In genomic region chr1:202005958-202006357, GRCh38 we compare ENCODE assay signal across 9 cellular contexts. TPM values are rescaled to one million over a fixed set of nuclear protein-coding genes. Genes with fewer than 3 reads are reported as not detected.
DNase-seq lines count a peak whose midpoint lies in the region; ATAC-seq, FAIRE-seq and TF ChIP-seq lines count a peak whose summit lies in the region.
"Had no signal": no experiment of that assay in that cellular context is flagged by ENCODE, and none has a peak within 500 bp of the region (broad histone marks: within the 10 kb centered on the region; RNA-seq: fewer than 3 reads in every experiment).

No MANE protein-coding gene starts in this region.

- H2AFZ ChIP-seq in OCI-LY1 (ENCODE audit: low read length) = no peak overlapping the region
- no peak overlapping the region for H2AFZ ChIP-seq in endothelial cell of umbilical vein (ENCODE audit: low read depth, low read length)

- no peak for ATAC-seq in psoas muscle
- no peak for ATAC-seq in HG02981 (IDR thresholded peaks at IDR 0.05; ENCODE audit: unreplicated experiment)
- ATAC-seq in GM18517 (IDR thresholded peaks at IDR 0.05; ENCODE audit: unreplicated experiment) = no peak
- no peak for ATAC-seq in GM19035 (IDR thresholded peaks at IDR 0.05; ENCODE audit: unreplicated experiment)

- no peaks in the 10 kb centered on the region for H3K9me3 ChIP-seq in OCI-LY1 (ENCODE audit: low read length)
- H3K9me3 ChIP-seq in endothelial cell of umbilical vein (replicated peaks; ENCODE audit: control insufficient read depth, insufficient read depth, low read length) = no peaks in the 10 kb centered on the region
- no peaks in the 10 kb centered on the region for H3K9me3 ChIP-seq in psoas muscle

- dilution Hi-C loops in endothelial cell of umbilical vein (cut with MboI; ENCODE audit: extremely low pct_ligation_motif_present, low sequenced_read_pairs) = no loop called here

- H3K79me2 ChIP-seq in OCI-LY1 (ENCODE audit: insufficient read depth, low read length) (no peaks in the 10 kb centered on the region), endothelial cell of umbilical vein (ENCODE audit: control insufficient read depth, insufficient read depth, low read length) (no peaks in the 10 kb centered on the region)

- POLR2A ChIA-PET in endothelial cell of umbilical vein (lab: Charles Lee) = no interaction called here

- TF ChIP-seq POLR2A in endothelial cell of umbilical vein (IDR thresholded peaks at IDR 0.05; ENCODE audit: low read depth, low read length) = no peak

- H3K4me1 ChIP-seq in OCI-LY1 (ENCODE audit: insufficient read depth, low read length, severe bottlenecking) (peaks cover 11% of the 10 kb centered on the region), endothelial cell of umbilical vein (ENCODE audit: control insufficient read depth, extremely low read depth, insufficient read depth, low read length) (peaks cover 3% of the 10 kb centered on the region), psoas muscle (no peaks in the 10 kb centered on the region)

- no peak overlapping the region for H3K27ac ChIP-seq in OCI-LY1 (ENCODE audit: low read depth, low read length, poor library complexity, severe bottlenecking)
- H3K27ac ChIP-seq in endothelial cell of umbilical vein (ENCODE audit: insufficient read depth, low read depth, low read length) = no peak overlapping the region
- no peak overlapping the region for H3K27ac ChIP-seq in psoas muscle

- H3F3A ChIP-seq in OCI-LY1 (ENCODE audit: insufficient read depth, low read length) = no peaks in the 10 kb centered on the region

- H3K4me3 ChIP-seq in OCI-LY1 (ENCODE audit: low read depth, low read length, poor library complexity, severe bottlenecking) (no peak overlapping the region), endothelial cell of umbilical vein (replicated peaks in 1 of 3; ENCODE audit: insufficient read depth in 1 of 3, low read depth in 1 of 3, low read length in 3 of 3) (no peak overlapping the region), psoas muscle (no peak overlapping the region)

- no peaks in the 10 kb centered on the region for H3K36me3 ChIP-seq in OCI-LY1 (ENCODE audit: insufficient read depth, low read length)
- H3K36me3 ChIP-seq in endothelial cell of umbilical vein (ENCODE audit: control insufficient read depth in 2 of 2, extremely low read depth in 1 of 2, insufficient read depth in 2 of 2, low read length in 2 of 2) = peaks cover 12 to 23% of the 10 kb centered on the region in 2 experiments
- H3K36me3 ChIP-seq in psoas muscle (ENCODE audit: insufficient read depth in 1 of 2, low read depth in 1 of 2) = peaks cover 12 to 62% of the 10 kb centered on the region in 2 donors

- CTCF ChIA-PET in endothelial cell of umbilical vein (lab: Charles Lee) = interaction anchor here (0.8 to 5.6 kb wide), 8 partner anchors 19 to 129 kb away, joined by 3 to 61 read pairs (median 8); partner anchors contain the start of gene GPR37L1

- 68 to 80% (median 78%) methylated on average over 2 of the region's 2 CpGs for WGBS in psoas muscle, 3 donors

- no peaks in the 10 kb centered on the region for H4K20me1 ChIP-seq in OCI-LY1 (ENCODE audit: insufficient read depth, low read length)
- no peaks in the 10 kb centered on the region for H4K20me1 ChIP-seq in endothelial cell of umbilical vein (replicated peaks; ENCODE audit: control insufficient read depth, extremely low read depth, insufficient read depth, low read length)

- DNase-seq in D721Med (ENCODE audit: insufficient read length, low spot score) (no peak), endothelial cell of umbilical vein (ENCODE audit: low read depth, low spot score) (peak; percentile 33), psoas muscle (no peak), GM13976 (ENCODE audit: low spot score) (no peak)
- DNase-seq: islet precursor cell had no signal

- H3K4me2 ChIP-seq in OCI-LY1 (ENCODE audit: low read length) (no peak overlapping the region), endothelial cell of umbilical vein (ENCODE audit: insufficient read depth, low read length) (no peak overlapping the region)

- no TSS peak for BruUV-seq in endothelial cell of umbilical vein (replicated peaks; lab: Mats Ljungman, UMichigan)

- FAIRE-seq in D721Med (lab: Jason Lieb, UNC) (no peak), endothelial cell of umbilical vein (lab: Jason Lieb, UNC) (peak; percentile 52)

- in situ Hi-C loops in GM13976 (cut with MboI; ENCODE audit: low sequenced_read_pairs, unreplicated experiment) = no loop called here

- H3K27me3 ChIP-seq in OCI-LY1 (ENCODE audit: insufficient read depth, low read length) = no peaks in the 10 kb centered on the region
- H3K27me3 ChIP-seq in endothelial cell of umbilical vein (ENCODE audit: control insufficient read depth in 2 of 2, insufficient read depth in 2 of 2, low read length in 2 of 2) = no peaks in the 10 kb centered on the region
- no peaks in the 10 kb centered on the region for H3K27me3 ChIP-seq in psoas muscle (ENCODE audit: insufficient read depth in 3 of 3, low read length in 2 of 3)

- no peaks in the 10 kb centered on the region for H3K9me1 ChIP-seq in endothelial cell of umbilical vein (replicated peaks; ENCODE audit: control insufficient read depth, extremely low read depth, insufficient read depth, low read length)

- no peak overlapping the region for H3K9ac ChIP-seq in OCI-LY1 (ENCODE audit: low read length)
- H3K9ac ChIP-seq in endothelial cell of umbilical vein (replicated peaks; ENCODE audit: extremely low read depth, insufficient read depth, low read length) = no peak overlapping the region

- H3K9me2 ChIP-seq in OCI-LY1 (ENCODE audit: low read depth, low read length) = no peaks in the 10 kb centered on the region

- intact Hi-C loops in endothelial cell of umbilical vein (cut with micrococcal nuclease) = no loop called here
- intact Hi-C loops in psoas muscle (cut with DNase I) = loop anchor here in 1 of 2 donors (5.0 kb wide), 1 partner anchor 116 kb away; the partner anchor contains the start of gene GPR37L1

- peak; percentile 30 for TF ChIP-seq CTCF in D721Med (IDR thresholded peaks at IDR 0.05; ENCODE audit: insufficient read depth, missing control alignments)
- peak; percentile 29; the same call in 1 of the 2 replicates for TF ChIP-seq CTCF in OCI-LY1 (IDR thresholded peaks at IDR 0.05; ENCODE audit: low read length)
- TF ChIP-seq CTCF in endothelial cell of umbilical vein (IDR thresholded peaks at IDR 0.05; ENCODE audit: extremely low read depth in 1 of 2, insufficient read depth in 1 of 2, low read depth in 1 of 2, low read length in 2 of 2) = peak; percentile 22 to 27
- TF ChIP-seq CTCF in psoas muscle (IDR thresholded peaks at IDR 0.05) = peak; percentile 19
- TF ChIP-seq CTCF in GM13976 (IDR thresholded peaks at IDR 0.05; ENCODE audit: borderline replicate concordance, control extremely low read depth, extremely low read depth, insufficient read depth, missing control alignments) = no peak

TF ChIP-seq in endothelial cell of umbilical vein, 7 proteins besides CTCF, POLR2A, EP300 and RAD21 (continues in another document):
- TF ChIP-seq EZH2 (IDR thresholded peaks at IDR 0.05; ENCODE audit: borderline replicate concordance, low read depth, low read length, severe bottlenecking) = no peak

RNA-seq across cellular contexts. Expression of gene ELF3, which starts 4.4 kb away (rescaled TPM):
- total RNA-seq in endothelial cell of umbilical vein (0.09 and 0.29 TPM in 2 replicates), psoas muscle (1 to 10 TPM in 1 of 4 donors, under 1 TPM in 3; 0.22 to 1.4 (median 0.50) TPM)
- polyA plus RNA-seq in endothelial cell of umbilical vein (0.07 and 0.14 TPM in 2 replicates), psoas muscle (under 1 TPM; 0.21 to 0.42 (median 0.25) TPM)
- not detected in 2 replicates for polyA plus RNA-seq in endothelial cell of umbilical vein (2011; cell fraction: cytosol; rRNA removed)
- polyA plus RNA-seq in endothelial cell of umbilical vein (2011; cell fraction: nucleus; rRNA removed) = 0.17 and 0.48 TPM in 2 replicates
- not detected in 2 replicates for polyA plus RNA-seq in endothelial cell of umbilical vein (2012)
- polyA minus RNA-seq in endothelial cell of umbilical vein = 0.25 TPM in 1 of 2 replicates, not detected in the other
- polyA minus RNA-seq in endothelial cell of umbilical vein (2011; cell fraction: cytosol; rRNA and poly(A)+ RNA removed) = 37.2 TPM
- 0.19 TPM in 1 of 2 replicates, not detected in the other for polyA minus RNA-seq in endothelial cell of umbilical vein (2011; cell fraction: nucleus; rRNA and poly(A)+ RNA removed)

RNA-seq across cellular contexts. Expression of gene RNPEP, which starts 23.5 kb away (rescaled TPM):
- total RNA-seq in endothelial cell of umbilical vein (65.7 and 73.5 TPM in 2 replicates), psoas muscle (10 to 100 TPM; 12.8 to 18.7 (median 14.6) TPM)
- polyA plus RNA-seq in endothelial cell of umbilical vein (48.9 and 56.1 TPM in 2 replicates), psoas muscle (10 to 100 TPM in 1 of 3 donors, 1 to 10 TPM in 2; 6.2 to 16.9 (median 9.7) TPM)
- 38.8 and 45.3 TPM in 2 replicates for polyA plus RNA-seq in endothelial cell of umbilical vein (2011; cell fraction: cytosol; rRNA removed)
- 67.0 and 75.2 TPM in 2 replicates for polyA plus RNA-seq in endothelial cell of umbilical vein (2011; cell fraction: nucleus; rRNA removed)
- 42.6 and 70.4 TPM in 2 replicates for polyA plus RNA-seq in endothelial cell of umbilical vein (2012)
- 48.8 and 50.7 TPM in 2 replicates for polyA minus RNA-seq in endothelial cell of umbilical vein
- 35.4 TPM for polyA minus RNA-seq in endothelial cell of umbilical vein (2011; cell fraction: cytosol; rRNA and poly(A)+ RNA removed)
- polyA minus RNA-seq in endothelial cell of umbilical vein (2011; cell fraction: nucleus; rRNA and poly(A)+ RNA removed) = 15.9 and 20.2 TPM in 2 replicates

RNA-seq across cellular contexts. Expression of gene TIMM17A, which starts 50.7 kb away (rescaled TPM):
- 93.7 and 105 TPM in 2 replicates for total RNA-seq in endothelial cell of umbilical vein
- polyA plus RNA-seq in endothelial cell of umbilical vein = 41.1 and 57.9 TPM in 2 replicates
- polyA plus RNA-seq in endothelial cell of umbilical vein (2011; cell fraction: cytosol; rRNA removed) = 64.7 and 66.8 TPM in 2 replicates
- polyA plus RNA-seq in endothelial cell of umbilical vein (2011; cell fraction: nucleus; rRNA removed) = 55.1 and 70.3 TPM in 2 replicates
- 77.1 and 106 TPM in 2 replicates for polyA plus RNA-seq in endothelial cell of umbilical vein (2012)
- 59.0 and 69.0 TPM in 2 replicates for polyA minus RNA-seq in endothelial cell of umbilical vein
- polyA minus RNA-seq in endothelial cell of umbilical vein (2011; cell fraction: cytosol; rRNA and poly(A)+ RNA removed) = 22.0 TPM
- 24.8 and 34.1 TPM in 2 replicates for polyA minus RNA-seq in endothelial cell of umbilical vein (2011; cell fraction: nucleus; rRNA and poly(A)+ RNA removed)
- 100 to 1,000 TPM in 1 of 4 donors, 10 to 100 TPM in 3; 45.4 to 132 (median 68.4) TPM for total RNA-seq in psoas muscle
- polyA plus RNA-seq in psoas muscle = 100 to 1,000 TPM in 2 of 3 donors, 10 to 100 TPM in 1; 79.6 to 176 (median 163) TPM

RNA-seq across cellular contexts. Expression of gene LMOD1, which starts 59.6 kb away (rescaled TPM):
- total RNA-seq in endothelial cell of umbilical vein = 0.12 and 0.33 TPM in 2 replicates
- 0.08 and 0.19 TPM in 2 replicates for polyA plus RNA-seq in endothelial cell of umbilical vein
- 0.15 and 0.20 TPM in 2 replicates for polyA plus RNA-seq in endothelial cell of umbilical vein (2011; cell fraction: cytosol; rRNA removed)
- 0.05 and 0.21 TPM in 2 replicates for polyA plus RNA-seq in endothelial cell of umbilical vein (2011; cell fraction: nucleus; rRNA removed)
- 0.16 and 0.30 TPM in 2 replicates for polyA plus RNA-seq in endothelial cell of umbilical vein (2012)
- 0.17 and 0.39 TPM in 2 replicates for polyA minus RNA-seq in endothelial cell of umbilical vein
- polyA minus RNA-seq in endothelial cell of umbilical vein (2011; cell fraction: cytosol; rRNA and poly(A)+ RNA removed) = not detected
- 0.14 TPM in 1 of 2 replicates, not detected in the other for polyA minus RNA-seq in endothelial cell of umbilical vein (2011; cell fraction: nucleus; rRNA and poly(A)+ RNA removed)
- 10 to 100 TPM; 12.8 to 45.4 (median 24.6) TPM for total RNA-seq in psoas muscle
- polyA plus RNA-seq in psoas muscle = 10 to 100 TPM in 2 of 3 donors, 1 to 10 TPM in 1; 4.9 to 15.5 (median 11.4) TPM
